ENCODE assay signal across 14 cellular contexts in genomic region chr2:20930928-20931327, GRCh38.
DNase-seq lines count a peak whose midpoint lies in the region; ATAC-seq and TF ChIP-seq lines count a peak whose summit lies in the region.
"Had no signal": no experiment of that assay in that cellular context is flagged by ENCODE, and none has a peak within 500 bp of the region (broad histone marks: within the 10 kb centered on the region; RNA-seq: fewer than 3 reads in every experiment).

No MANE protein-coding gene starts in this region.

- peaks cover 19% of the 10 kb centered on the region for H3K4me1 ChIP-seq in adipocyte (ENCODE audit: control insufficient read depth, insufficient read depth, low read length)

- H3K27me3 ChIP-seq in adipocyte (replicated peaks; ENCODE audit: control insufficient read depth, insufficient read depth, low read length), result peaks cover 3% of the 10 kb centered on the region

- no peak for TF ChIP-seq CTCF in retinal pigment epithelial cell (conservative IDR thresholded peaks at IDR 0.05; ENCODE audit: low read depth, low read length)

- no peaks in the 10 kb centered on the region for H3K36me3 ChIP-seq in adipocyte (ENCODE audit: control insufficient read depth, insufficient read depth, low read length, severe bottlenecking)
- H3K36me3 ChIP-seq: spleen, thoracic aorta had no signal

- peaks cover 26% of the 10 kb centered on the region for H3K9me3 ChIP-seq in adipocyte (ENCODE audit: control insufficient read depth, low read length)
- H3K9me3 ChIP-seq: thoracic aorta had no signal

- ATAC-seq in GM21515 (IDR thresholded peaks at IDR 0.05; ENCODE audit: unreplicated experiment), result no peak
- ATAC-seq: CD8-positive, alpha-beta T cell; naive thymus-derived CD4-positive, alpha-beta T cell had no signal

- H3K4me3 ChIP-seq in adipocyte (ENCODE audit: low read length) (no peak overlapping the region), retinal pigment epithelial cell (ENCODE audit: low read length) (no peak overlapping the region)
- H3K4me3 ChIP-seq: spleen, thoracic aorta had no signal

- DNase-seq in H4 (ENCODE audit: low spot score) (peak; percentile 45), adipocyte (ENCODE audit: low read depth) (peak; percentile 66), hepatic stellate cell (ENCODE audit: low spot score) (peak; percentile 77), retinal pigment epithelial cell (ENCODE audit: low read depth) (peak; percentile 7), NCI-H2107 treated with DMSO at 0.1 percent for 48 hours (lab: John Stamatoyannopoulos, UW; ENCODE audit: unreplicated experiment) (no peak), nucleus accumbens (lab: John Stamatoyannopoulos, UW) (no peak)
- DNase-seq in stimulated activated naive CD4-positive, alpha-beta T cell (lab: John Stamatoyannopoulos, UW), result no peak
- DNase-seq: activated CD4-positive, alpha-beta T cell treated with anti-CD3 and anti-CD28 coated beads, Interleukin-2, amount 50 U/mL, for 1 hour; CD8-positive, alpha-beta T cell; naive thymus-derived CD4-positive, alpha-beta T cell; NCI-H2227 treated with DMSO at 0.1 percent for 48 hours; spleen had no signal

- no peak overlapping the region for H3K9ac ChIP-seq in adipocyte (ENCODE audit: low read length)

Comparison
In these comparisons a context has a peak if more than half of its experiments do, and no peak if none do; other contexts are left out.
1. DNase-seq: peak in H4 (single experiment), adipocyte (single experiment), hepatic stellate cell (single experiment) and retinal pigment epithelial cell (single experiment); none in NCI-H2107 treated with DMSO at 0.1 percent for 48 hours (single experiment), nucleus accumbens (0 of 56) and stimulated activated naive CD4-positive, alpha-beta T cell (0 of 6).